In the genomic region with DNA sequence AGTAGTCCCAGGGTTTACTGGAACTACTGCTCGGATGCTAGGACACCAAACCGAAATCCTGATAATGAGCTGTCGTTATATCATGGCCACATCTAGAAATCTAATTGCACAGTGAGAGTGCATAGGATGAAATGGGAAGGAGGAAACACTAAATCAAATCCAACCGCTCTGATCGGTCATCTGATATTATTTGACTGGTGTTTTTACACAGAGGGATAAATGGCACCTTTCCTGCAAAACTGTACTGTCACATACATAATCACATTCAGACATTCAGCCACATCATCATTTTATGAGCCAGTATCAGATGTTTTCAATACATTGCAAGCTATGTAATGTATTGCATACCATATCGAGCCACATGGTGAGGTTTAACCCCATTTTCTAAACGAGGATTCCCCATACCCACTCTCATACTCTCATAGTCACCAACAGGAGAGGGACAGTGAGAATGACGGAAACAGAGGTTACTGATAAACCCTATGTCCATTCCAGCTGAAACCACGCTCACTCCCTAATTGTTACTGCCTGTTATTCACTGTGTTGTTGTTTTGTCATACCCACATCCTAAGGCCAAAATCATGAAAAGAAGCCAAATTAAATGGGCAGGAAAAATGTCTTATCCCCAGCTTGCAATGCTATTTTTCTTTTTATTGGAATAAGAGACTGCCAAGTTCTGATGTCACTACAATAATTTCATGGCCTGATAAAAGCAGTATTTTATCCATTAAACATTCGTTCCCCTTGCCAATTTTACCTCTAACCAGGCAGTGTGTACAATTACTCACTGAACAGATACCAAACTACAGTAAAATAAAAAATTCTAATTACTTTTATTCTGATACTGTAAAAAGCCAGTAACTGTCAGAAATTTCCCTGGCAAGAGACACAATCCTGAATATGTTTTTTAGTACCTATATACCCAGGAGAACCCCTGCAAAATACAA, we compare ENCODE assay signal across 22 cellular contexts.
"Had no signal": no experiment of that assay in that cellular context is flagged by ENCODE, and none has a peak within 500 bp of the region (broad histone marks: within the 10 kb centered on the region; RNA-seq: fewer than 3 reads in every experiment).

No MANE protein-coding gene starts in this region.

- ATAC-seq: activated CD4-positive, alpha-beta T cell treated with anti-CD3 and anti-CD28 coated beads for 36 hours; activated T-cell treated with anti-CD3 and anti-CD28 coated beads, Interleukin-2, amount 50 U/mL, for 4 hours; esophagus mucosa; mucosa of descending colon; naive thymus-derived CD4-positive, alpha-beta T cell had no signal

- H3K9me3 ChIP-seq: colonic mucosa, left ventricle myocardium inferior, mucosa of descending colon, transverse colon had no signal

- DNase-seq: activated CD4-positive, alpha-beta memory T cell treated with anti-CD3 and anti-CD28 coated beads, Interleukin-2, amount 10 ng/mL, durations not matched to agents 7 days and 5 days; activated CD4-positive, alpha-beta T cell treated with anti-CD3 and anti-CD28 coated beads for 36 hours; activated effector memory CD4-positive, alpha-beta T cell treated with anti-CD3 and anti-CD28 coated beads, Interleukin-2, amount 50 U/mL, for 16 hours; activated T-cell treated with anti-CD3 and anti-CD28 coated beads, Interleukin-2, amount 50 U/mL, for 4 hours; caudate nucleus; colonic mucosa; foreskin fibroblast; glutamatergic neuron; hypothalamus; kidney; left ventricle myocardium inferior; mucosa of descending colon; naive thymus-derived CD4-positive, alpha-beta T cell; stimulated activated CD4-positive, alpha-beta T cell treated with anti-CD3 and anti-CD28 coated beads, Interleukin-15, amount 100 ng/mL, for 24 hours; stimulated activated CD4-positive, alpha-beta T cell treated with anti-CD3 and anti-CD28 coated beads, Interleukin-4, amount 100 ng/mL, for 1 hour; stimulated activated naive CD4-positive, alpha-beta T cell; substantia nigra; transverse colon had no signal

- H3K4me3 ChIP-seq: colonic mucosa, left ventricle myocardium inferior, mucosa of descending colon, skin epidermis, transverse colon had no signal

- H3K4me1 ChIP-seq: colonic mucosa had no signal

- H3K27me3 ChIP-seq: colonic mucosa had no signal

- H3K9me3 Mint-ChIP-seq: activated CD4-positive, alpha-beta memory T cell treated with anti-CD3 and anti-CD28 coated beads, Interleukin-2, amount 10 ng/mL, durations not matched to agents 7 days and 5 days; activated naive CD4-positive, alpha-beta T cell treated with anti-CD3 and anti-CD28 coated beads, Interleukin-2, amount 50 U/mL, for 24 hours; activated T-cell treated with anti-CD3 and anti-CD28 coated beads, Interleukin-2, amount 50 U/mL, for 4 hours; naive thymus-derived CD4-positive, alpha-beta T cell; T-helper 1 cell treated with Interleukin-12 subunit alpha and Interleukin-12 subunit beta and Interleukin-4 antibody, amounts not matched to agents 30 μg/mL and 1 μg/mL, for 36 hours had no signal

- FAIRE-seq: kidney had no signal

- H3K27ac Mint-ChIP-seq: activated CD4-positive, alpha-beta memory T cell treated with anti-CD3 and anti-CD28 coated beads, Interleukin-2, amount 10 ng/mL, durations not matched to agents 7 days and 5 days; activated CD4-positive, alpha-beta T cell treated with anti-CD3 and anti-CD28 coated beads for 36 hours; activated naive CD4-positive, alpha-beta T cell treated with anti-CD3 and anti-CD28 coated beads, Interleukin-2, amount 50 U/mL, for 24 hours; naive thymus-derived CD4-positive, alpha-beta T cell; T-helper 1 cell treated with Interleukin-12 subunit alpha and Interleukin-12 subunit beta and Interleukin-4 antibody, amounts not matched to agents 30 μg/mL and 1 μg/mL, for 36 hours had no signal

- H3K4me3 Mint-ChIP-seq: activated CD4-positive, alpha-beta memory T cell treated with anti-CD3 and anti-CD28 coated beads, Interleukin-2, amount 10 ng/mL, durations not matched to agents 7 days and 5 days; activated CD4-positive, alpha-beta T cell treated with anti-CD3 and anti-CD28 coated beads for 36 hours; activated naive CD4-positive, alpha-beta T cell treated with anti-CD3 and anti-CD28 coated beads, Interleukin-2, amount 50 U/mL, for 24 hours; activated T-cell treated with anti-CD3 and anti-CD28 coated beads, Interleukin-2, amount 50 U/mL, for 4 hours; naive thymus-derived CD4-positive, alpha-beta T cell; T-helper 1 cell treated with Interleukin-12 subunit alpha and Interleukin-12 subunit beta and Interleukin-4 antibody, amounts not matched to agents 30 μg/mL and 1 μg/mL, for 36 hours had no signal

- H3K27ac ChIP-seq: colonic mucosa, left ventricle myocardium inferior, transverse colon had no signal

- H3K27me3 Mint-ChIP-seq: activated naive CD4-positive, alpha-beta T cell treated with anti-CD3 and anti-CD28 coated beads, Interleukin-2, amount 50 U/mL, for 24 hours had no signal

- H3K36me3 ChIP-seq: colonic mucosa, left ventricle myocardium inferior, transverse colon had no signal

- H3K36me3 Mint-ChIP-seq: activated naive CD4-positive, alpha-beta T cell treated with anti-CD3 and anti-CD28 coated beads, Interleukin-2, amount 50 U/mL, for 24 hours had no signal
